ENCODE assay signal across 11 cellular contexts in genomic region chr3:194395201-194395600, GRCh38. TPM values are rescaled to one million over a fixed set of nuclear protein-coding genes. Genes with fewer than 3 reads are reported as not detected.
DNase-seq lines count a peak whose midpoint lies in the region; ATAC-seq and TF ChIP-seq lines count a peak whose summit lies in the region.
"Had no signal": no experiment of that assay in that cellular context is flagged by ENCODE, and none has a peak within 500 bp of the region (broad histone marks: within the 10 kb centered on the region; RNA-seq: fewer than 3 reads in every experiment).

No MANE protein-coding gene starts in this region.

- H2BK15ac ChIP-seq in neuronal stem cell (ENCODE audit: low read length): no peak overlapping the region

- H3K4ac ChIP-seq in neuronal stem cell (ENCODE audit: low read length): no peak overlapping the region

- TF ChIP-seq CTCF in brain (conservative IDR thresholded peaks at IDR 0.05): no peak
- no peak for TF ChIP-seq CTCF in glutamatergic neuron (IDR thresholded peaks at IDR 0.05; ENCODE audit: partially characterized antibody, unreplicated experiment)

- peaks cover 0 to 22% (median 2%) of the 10 kb centered on the region in 3 experiments for H3K27me3 ChIP-seq in neuronal stem cell (ENCODE audit: control insufficient read depth in 3 of 3, insufficient read depth in 3 of 3, low read depth in 1 of 3, low read length in 3 of 3)

- H2AFZ ChIP-seq in neuronal stem cell (ENCODE audit: low read length): peak overlapping the region; percentile 88

- H3K9me3 ChIP-seq in neuronal stem cell (replicated peaks in 1 of 2; ENCODE audit: control insufficient read depth in 2 of 2, insufficient read depth in 1 of 2, low read depth in 1 of 2, low read length in 2 of 2): peaks cover 3 to 6% of the 10 kb centered on the region in 2 donors

- no peak overlapping the region for H2BK120ac ChIP-seq in neuronal stem cell (ENCODE audit: low read depth, low read length)

- no peak overlapping the region for H2BK12ac ChIP-seq in neuronal stem cell (ENCODE audit: low read length)

- H3K27me3 Mint-ChIP-seq in brain (peaks cover 7% of the 10 kb centered on the region), glutamatergic neuron (ENCODE audit: unreplicated experiment) (peaks cover 13% of the 10 kb centered on the region)

- WGBS in neuronal stem cell (ENCODE audit: extremely low coverage in 2 of 2, insufficient read length in 2 of 2, insufficient replicate concordance in 1 of 2), 2 donors: no CpG with 5 or more reads among the region's 5 CpGs

- peaks cover 6 to 13% (median 11%) of the 10 kb centered on the region in 5 experiments for H3K9me3 Mint-ChIP-seq in brain
- H3K9me3 Mint-ChIP-seq in glutamatergic neuron (ENCODE audit: unreplicated experiment): peaks cover 8% of the 10 kb centered on the region

- no peak overlapping the region for H2AK5ac ChIP-seq in neuronal stem cell (ENCODE audit: low read depth, low read length)

- H3K18ac ChIP-seq in neuronal stem cell (ENCODE audit: low read length): no peak overlapping the region

- H3K36me3 ChIP-seq in neuronal stem cell (replicated peaks in 1 of 2; ENCODE audit: control insufficient read depth in 2 of 2, insufficient read depth in 2 of 2, low read length in 2 of 2): no peaks in the 10 kb centered on the region

- H3K4me3 Mint-ChIP-seq in brain (peak overlapping the region in 3 of 5 experiments; percentile 29 to 54 (median 31)), glutamatergic neuron (ENCODE audit: unreplicated experiment) (no peak overlapping the region)
- H3K4me3 Mint-ChIP-seq: dendritic cell treated with granulocyte-macrophage colony-stimulating factor and Interleukin-4, amounts not matched to agents 40 ng/mL and 50 ng/mL, for 4 days had no signal

- no peaks in the 10 kb centered on the region for H3K79me1 ChIP-seq in neuronal stem cell (ENCODE audit: low read depth, low read length)

- H3K4me1 Mint-ChIP-seq in brain: peaks cover 30% of the 10 kb centered on the region
- H3K4me1 Mint-ChIP-seq in glutamatergic neuron (ENCODE audit: low read depth, unreplicated experiment): peaks cover 17% of the 10 kb centered on the region

- peaks cover 5 to 17% of the 10 kb centered on the region in 2 donors for H3K4me1 ChIP-seq in neuronal stem cell (ENCODE audit: control insufficient read depth in 2 of 2, insufficient read depth in 1 of 2, low read depth in 1 of 2, low read length in 2 of 2)

- no peak overlapping the region for H3K14ac ChIP-seq in neuronal stem cell (ENCODE audit: low read length)

- no peak overlapping the region for H3K4me3 ChIP-seq in neuronal stem cell (ENCODE audit: low read length in 2 of 2)

- H4K91ac ChIP-seq in neuronal stem cell (ENCODE audit: low read depth, low read length, poor library complexity): no peak overlapping the region

- no peak overlapping the region for H3K27ac ChIP-seq in neuronal stem cell (replicated peaks; ENCODE audit: low read length)

- H3K9ac ChIP-seq in neuronal stem cell (ENCODE audit: low read depth, low read length, poor library complexity): no peak overlapping the region

- no peak overlapping the region for H3K23ac ChIP-seq in neuronal stem cell (ENCODE audit: low read depth, low read length, poor library complexity)

- H3K27ac Mint-ChIP-seq in brain (peak overlapping the region; percentile 70 to 95 (median 76)), glutamatergic neuron (ENCODE audit: unreplicated experiment) (no peak overlapping the region)
- H3K27ac Mint-ChIP-seq: dendritic cell treated with granulocyte-macrophage colony-stimulating factor and Interleukin-4, amounts not matched to agents 40 ng/mL and 50 ng/mL, for 4 days had no signal

- H3K4me2 ChIP-seq in neuronal stem cell (ENCODE audit: insufficient read depth, low read length, poor library complexity, severe bottlenecking): no peak overlapping the region

- H4K8ac ChIP-seq in neuronal stem cell (ENCODE audit: low read depth, low read length): no peak overlapping the region

- H2BK5ac ChIP-seq in neuronal stem cell (ENCODE audit: low read length): no peak overlapping the region

- DNase-seq in DMS53 (lab: John Stamatoyannopoulos, UW) (peak; percentile 11), DMS53 treated with DMSO at 0.1 percent for 48 hours (lab: John Stamatoyannopoulos, UW; ENCODE audit: unreplicated experiment) (no peak), NCI-H2107 (lab: John Stamatoyannopoulos, UW) (peak; percentile 82), neuronal stem cell (ENCODE audit: low spot score) (no peak), glutamatergic neuron (no peak)

- ATAC-seq in HG02885 (IDR thresholded peaks at IDR 0.05; ENCODE audit: poor library complexity, unreplicated experiment) (no peak), GM21576 (IDR thresholded peaks at IDR 0.05; ENCODE audit: unreplicated experiment) (no peak)

- H3K36me3 Mint-ChIP-seq in brain: peaks cover 9% of the 10 kb centered on the region
- peaks cover 9% of the 10 kb centered on the region for H3K36me3 Mint-ChIP-seq in glutamatergic neuron (ENCODE audit: unreplicated experiment)

RNA-seq across cellular contexts. Expression of gene GP5, which starts 3.9 kb away (rescaled TPM):
- polyA plus RNA-seq in brain (ENCODE audit: insufficient read depth, low read depth, low replicate concordance): not detected
- polyA plus RNA-seq in neuronal stem cell (2013, experiment 1 of 2): 0.03 TPM
- polyA plus RNA-seq in neuronal stem cell (2013, experiment 2 of 2): 0.01 TPM
- total RNA-seq in glutamatergic neuron (ENCODE audit: unreplicated experiment): 0.15 TPM

RNA-seq across cellular contexts. Expression of gene LRRC15, which starts 25.7 kb away (rescaled TPM):
- not detected for polyA plus RNA-seq in brain (ENCODE audit: insufficient read depth, low read depth, low replicate concordance)
- polyA plus RNA-seq in neuronal stem cell (2013, experiment 1 of 2): 0.01 TPM
- polyA plus RNA-seq in neuronal stem cell (2013, experiment 2 of 2): 0.01 TPM
- not detected for total RNA-seq in glutamatergic neuron (ENCODE audit: unreplicated experiment)
- total RNA-seq: activated CD8-positive, alpha-beta memory T cell treated with anti-CD3 and anti-CD28 coated beads for 36 hours had no signal

RNA-seq across cellular contexts. Expression of gene CPN2, which starts 44.1 kb away (rescaled TPM):
- not detected for polyA plus RNA-seq in brain (ENCODE audit: insufficient read depth, low read depth, low replicate concordance)
- polyA plus RNA-seq in neuronal stem cell (2013, experiment 1 of 2): not detected
- not detected for polyA plus RNA-seq in neuronal stem cell (2013, experiment 2 of 2)
- not detected for total RNA-seq in glutamatergic neuron (ENCODE audit: unreplicated experiment)
- total RNA-seq: A172; activated CD8-positive, alpha-beta memory T cell treated with anti-CD3 and anti-CD28 coated beads for 36 hours had no signal

Comparison
In these comparisons a context has a peak if more than half of its experiments do, and no peak if none do; other contexts are left out.
1. DNase-seq: peak in DMS53 (single experiment) and NCI-H2107 (single experiment); none in DMS53 treated with DMSO at 0.1 percent for 48 hours (single experiment), neuronal stem cell (single experiment) and glutamatergic neuron (single experiment).